Comparison of ENCODE assay signal across 13 cellular contexts in the genomic region with DNA sequence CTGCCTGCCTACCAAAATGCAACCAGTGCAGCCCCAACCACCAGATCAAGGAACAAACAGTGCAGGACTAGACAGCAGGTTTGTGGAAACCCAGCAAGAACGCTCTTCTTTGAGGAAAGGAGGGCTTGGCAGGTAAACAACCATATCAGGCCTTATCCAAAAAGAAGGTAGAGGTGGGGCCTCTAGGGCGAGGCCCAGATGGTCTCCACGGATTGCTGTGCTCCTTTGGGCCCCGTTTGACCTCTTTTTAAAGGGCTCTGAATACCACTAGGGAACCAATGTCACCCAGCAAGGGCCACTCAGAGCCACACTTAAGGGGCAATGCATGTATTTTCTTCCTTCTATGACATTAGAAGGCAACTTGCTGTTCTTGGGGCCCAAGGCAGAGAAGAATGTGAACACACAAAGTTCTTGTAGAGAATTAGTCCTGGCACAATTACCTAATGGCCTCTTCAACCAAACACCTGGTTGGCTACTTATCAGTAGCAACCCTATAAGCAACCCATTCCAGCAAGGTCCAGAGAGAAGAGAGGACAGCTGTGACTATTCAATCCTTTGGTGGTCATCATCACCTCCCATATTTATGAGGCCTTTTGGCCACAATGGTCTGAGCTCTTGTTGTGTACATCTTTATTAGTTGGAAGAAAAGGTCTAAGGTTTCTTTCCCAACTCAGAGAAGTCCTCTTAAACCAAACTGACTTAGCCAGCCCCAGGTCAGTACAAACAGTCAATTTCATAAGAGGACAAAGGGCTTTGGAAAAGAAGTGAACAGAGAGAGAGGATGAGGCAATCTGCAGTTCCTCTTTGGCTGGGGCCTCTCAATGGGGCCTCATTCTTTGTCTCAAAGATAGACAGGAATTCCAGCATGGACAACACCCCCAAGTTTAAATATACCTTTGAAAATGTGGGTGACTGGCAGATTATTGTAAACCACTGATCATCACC. TPM values are rescaled to one million over a fixed set of nuclear protein-coding genes. Genes with fewer than 3 reads are reported as not detected.
DNase-seq lines count a peak whose midpoint lies in the region; ATAC-seq and TF ChIP-seq lines count a peak whose summit lies in the region.
"Had no signal": no experiment of that assay in that cellular context is flagged by ENCODE, and none has a peak within 500 bp of the region (broad histone marks: within the 10 kb centered on the region; RNA-seq: fewer than 3 reads in every experiment).

No MANE protein-coding gene starts in this region.

- no peak overlapping the region for H2AFZ ChIP-seq in mesenchymal stem cell (ENCODE audit: low read depth, low read length)

- no peak overlapping the region for H3K14ac ChIP-seq in mesenchymal stem cell (ENCODE audit: low read length in 2 of 2)

- H4K91ac ChIP-seq in mesenchymal stem cell (ENCODE audit: low read length), result no peak overlapping the region

- H3K4me2 ChIP-seq in mesenchymal stem cell (ENCODE audit: low read length, poor library complexity, severe bottlenecking), result no peak overlapping the region

- no peak for TF ChIP-seq POLR2A in erythroblast (IDR thresholded peaks at IDR 0.05; ENCODE audit: low read length)

- peak; percentile 40 for DNase-seq in AG10803 (ENCODE audit: low read depth)
- DNase-seq in NOMO-1 treated with DMSO at 0.1 percent for 48 hours (lab: John Stamatoyannopoulos, UW; ENCODE audit: unreplicated experiment), result peak; percentile 94
- DNase-seq in erythroblast (lab: John Stamatoyannopoulos, UW), result peak; percentile 10 to 43
- peak; percentile 35 for DNase-seq in mesenchymal stem cell
- DNase-seq in DMS79 (lab: John Stamatoyannopoulos, UW), result no peak
- no peak for DNase-seq in activated T-helper 1 cell treated with anti-CD3 and anti-CD28 coated beads, Interleukin-12 subunit alpha, Interleukin-12 subunit beta, Interleukin-2, Interleukin-4 antibody, amounts not matched to agents 30 ng/mL and 10 ng/mL and 1 ng/mL, durations not matched to agents 14 hours and 24 hours and 36 hours (ENCODE audit: low spot score)
- no peak for DNase-seq in CD8-positive, alpha-beta T cell
- DNase-seq: endodermal cell, GOT3, NCI-H1092 treated with DMSO at 0.1 percent for 48 hours, tibial artery had no signal

- 64% methylated on average over 4 of the region's 4 CpGs for WGBS in mesenchymal stem cell

- H2BK15ac ChIP-seq in mesenchymal stem cell (ENCODE audit: low read depth, poor library complexity, severe bottlenecking), result no peak overlapping the region

- H3K79me1 ChIP-seq in mesenchymal stem cell (replicated peaks; ENCODE audit: low read length, poor library complexity, severe bottlenecking), result peaks cover 10% of the 10 kb centered on the region

- H3K36me3 ChIP-seq in mesenchymal stem cell (ENCODE audit: control insufficient read depth in 1 of 2, insufficient read depth in 2 of 2, low read depth in 1 of 2, low read length in 2 of 2), result peaks cover 0 to 15% of the 10 kb centered on the region in 2 experiments
- no peaks in the 10 kb centered on the region for H3K36me3 ChIP-seq in CD8-positive, alpha-beta T cell (ENCODE audit: insufficient read depth, low read length)
- H3K36me3 ChIP-seq: tibial artery had no signal

- H4K8ac ChIP-seq in mesenchymal stem cell (ENCODE audit: low read length), result no peak overlapping the region

- no peak for TF ChIP-seq CTCF in AG10803 (conservative IDR thresholded peaks at IDR 0.05; ENCODE audit: low read length)
- TF ChIP-seq CTCF in CD8-positive, alpha-beta T cell (IDR thresholded peaks at IDR 0.05), result no peak

- H3K4me3 Mint-ChIP-seq in activated T-helper 1 cell treated with anti-CD3 and anti-CD28 coated beads, Interleukin-12 subunit alpha, Interleukin-12 subunit beta, Interleukin-2, Interleukin-4 antibody, amounts not matched to agents 30 ng/mL and 10 ng/mL and 1 ng/mL, durations not matched to agents 14 hours and 24 hours and 36 hours, result no peak overlapping the region
- H3K4me3 Mint-ChIP-seq in CD8-positive, alpha-beta T cell, result no peak overlapping the region
- H3K4me3 Mint-ChIP-seq: endodermal cell had no signal

- H3K4me3 ChIP-seq in AG10803 (ENCODE audit: low read length) (no peak overlapping the region), mesenchymal stem cell (ENCODE audit: insufficient read depth in 1 of 2, low read depth in 1 of 2, low read length in 2 of 2) (no peak overlapping the region)
- H3K4me3 ChIP-seq in CD8-positive, alpha-beta T cell (ENCODE audit: low read depth, low read length), result no peak overlapping the region
- H3K4me3 ChIP-seq: skin epidermis, tibial artery had no signal

- no peak overlapping the region for H3K18ac ChIP-seq in mesenchymal stem cell (ENCODE audit: low read depth in 1 of 2, low read length in 2 of 2)

- H3K9me3 ChIP-seq in mesenchymal stem cell (ENCODE audit: control insufficient read depth, low read length), result no peaks in the 10 kb centered on the region
- H3K9me3 ChIP-seq in CD8-positive, alpha-beta T cell (ENCODE audit: low read length), result no peaks in the 10 kb centered on the region
- H3K9me3 ChIP-seq: tibial artery had no signal

- no peak overlapping the region for H2BK12ac ChIP-seq in mesenchymal stem cell (ENCODE audit: low read length in 2 of 2)

- H2BK120ac ChIP-seq in mesenchymal stem cell (ENCODE audit: low read depth, low read length), result no peak overlapping the region

- intact Hi-C loops in activated T-helper 1 cell treated with anti-CD3 and anti-CD28 coated beads, Interleukin-12 subunit alpha, Interleukin-12 subunit beta, Interleukin-2, Interleukin-4 antibody, amounts not matched to agents 30 ng/mL and 10 ng/mL and 1 ng/mL, durations not matched to agents 14 hours and 24 hours and 36 hours (cut with micrococcal nuclease), result no loop called here
- intact Hi-C loops in CD8-positive, alpha-beta T cell (cut with DNase I, micrococcal nuclease), result no loop called here

- H3K23ac ChIP-seq in mesenchymal stem cell (ENCODE audit: low read length in 2 of 2), result no peak overlapping the region

- H3K4me1 Mint-ChIP-seq in activated T-helper 1 cell treated with anti-CD3 and anti-CD28 coated beads, Interleukin-12 subunit alpha, Interleukin-12 subunit beta, Interleukin-2, Interleukin-4 antibody, amounts not matched to agents 30 ng/mL and 10 ng/mL and 1 ng/mL, durations not matched to agents 14 hours and 24 hours and 36 hours (ENCODE audit: low read depth), result no peaks in the 10 kb centered on the region
- peaks cover 2% of the 10 kb centered on the region for H3K4me1 Mint-ChIP-seq in CD8-positive, alpha-beta T cell (ENCODE audit: low read depth)

- H2AK5ac ChIP-seq in mesenchymal stem cell (ENCODE audit: low read length, severe bottlenecking), result peak overlapping the region; percentile 51

- POLR2A ChIA-PET in CD8-positive, alpha-beta T cell (lab: Charles Lee), result interaction anchor here (1.2 kb wide), 1 partner anchor 28 kb away, joined by 3 read pairs; no protein-coding TSS in a partner anchor

- peaks cover 23% of the 10 kb centered on the region for H3K4me1 ChIP-seq in mesenchymal stem cell (ENCODE audit: control insufficient read depth, insufficient read depth, low read depth, low read length)
- H3K4me1 ChIP-seq in CD8-positive, alpha-beta T cell (ENCODE audit: insufficient read depth, low read length), result no peaks in the 10 kb centered on the region

- H3K4ac ChIP-seq in mesenchymal stem cell (ENCODE audit: low read depth in 1 of 2, low read length in 2 of 2), result peak overlapping the region in 1 of 2 experiments; percentile 24

- CTCF ChIA-PET in CD8-positive, alpha-beta T cell (lab: Charles Lee), result no interaction called here

- no peak for ATAC-seq in GM21390 (IDR thresholded peaks at IDR 0.05; ENCODE audit: unreplicated experiment)
- ATAC-seq in CD8-positive, alpha-beta T cell, result no peak

- H3K27ac ChIP-seq in mesenchymal stem cell (ENCODE audit: low read length, poor library complexity, severe bottlenecking), result no peak overlapping the region
- H3K27ac ChIP-seq in CD8-positive, alpha-beta T cell (ENCODE audit: low read depth, low read length), result no peak overlapping the region
- H3K27ac ChIP-seq: skin epidermis, tibial artery had no signal

- H3K9ac ChIP-seq in mesenchymal stem cell (ENCODE audit: low read length), result no peak overlapping the region

- H3K36me3 Mint-ChIP-seq in activated T-helper 1 cell treated with anti-CD3 and anti-CD28 coated beads, Interleukin-12 subunit alpha, Interleukin-12 subunit beta, Interleukin-2, Interleukin-4 antibody, amounts not matched to agents 30 ng/mL and 10 ng/mL and 1 ng/mL, durations not matched to agents 14 hours and 24 hours and 36 hours (ENCODE audit: low read depth), result no peaks in the 10 kb centered on the region
- H3K36me3 Mint-ChIP-seq in CD8-positive, alpha-beta T cell, result no peaks in the 10 kb centered on the region

- H2BK5ac ChIP-seq in mesenchymal stem cell (ENCODE audit: low read depth, low read length, poor library complexity, severe bottlenecking), result no peak overlapping the region

- no peaks in the 10 kb centered on the region for H3K27me3 ChIP-seq in mesenchymal stem cell (ENCODE audit: control insufficient read depth in 1 of 2, insufficient read depth in 1 of 2, low read length in 2 of 2)
- no peaks in the 10 kb centered on the region for H3K27me3 ChIP-seq in CD8-positive, alpha-beta T cell (ENCODE audit: insufficient read depth, low read length)
- H3K27me3 ChIP-seq: tibial artery had no signal

- no peaks in the 10 kb centered on the region for H3K9me3 Mint-ChIP-seq in activated T-helper 1 cell treated with anti-CD3 and anti-CD28 coated beads, Interleukin-12 subunit alpha, Interleukin-12 subunit beta, Interleukin-2, Interleukin-4 antibody, amounts not matched to agents 30 ng/mL and 10 ng/mL and 1 ng/mL, durations not matched to agents 14 hours and 24 hours and 36 hours
- H3K9me3 Mint-ChIP-seq in CD8-positive, alpha-beta T cell, result no peaks in the 10 kb centered on the region
- H3K9me3 Mint-ChIP-seq: endodermal cell had no signal

- H3K27ac Mint-ChIP-seq in activated T-helper 1 cell treated with anti-CD3 and anti-CD28 coated beads, Interleukin-12 subunit alpha, Interleukin-12 subunit beta, Interleukin-2, Interleukin-4 antibody, amounts not matched to agents 30 ng/mL and 10 ng/mL and 1 ng/mL, durations not matched to agents 14 hours and 24 hours and 36 hours, result no peak overlapping the region
- no peak overlapping the region for H3K27ac Mint-ChIP-seq in CD8-positive, alpha-beta T cell
- H3K27ac Mint-ChIP-seq: endodermal cell had no signal

- peaks cover 21% of the 10 kb centered on the region for H3K27me3 Mint-ChIP-seq in activated T-helper 1 cell treated with anti-CD3 and anti-CD28 coated beads, Interleukin-12 subunit alpha, Interleukin-12 subunit beta, Interleukin-2, Interleukin-4 antibody, amounts not matched to agents 30 ng/mL and 10 ng/mL and 1 ng/mL, durations not matched to agents 14 hours and 24 hours and 36 hours (ENCODE audit: insufficient read depth)
- no peaks in the 10 kb centered on the region for H3K27me3 Mint-ChIP-seq in CD8-positive, alpha-beta T cell (ENCODE audit: low read depth)

RNA-seq across cellular contexts. Expression of gene FOXP1, which starts 36.0 kb away (rescaled TPM):
- 34.2 TPM for polyA plus RNA-seq in mesenchymal stem cell (2013, experiment 1 of 2)
- 34.5 TPM for polyA plus RNA-seq in mesenchymal stem cell (2013, experiment 2 of 2)
- 94.8 and 97.6 TPM in 2 replicates for total RNA-seq in activated T-helper 1 cell treated with anti-CD3 and anti-CD28 coated beads, Interleukin-12 subunit alpha, Interleukin-12 subunit beta, Interleukin-2, Interleukin-4 antibody, amounts not matched to agents 30 ng/mL and 10 ng/mL and 1 ng/mL, durations not matched to agents 14 hours and 24 hours and 36 hours
- total RNA-seq in CD8-positive, alpha-beta T cell, result 100 to 1,000 TPM; 411 to 413 TPM

Comparison
In these comparisons a context has a peak if more than half of its experiments do, and no peak if none do; other contexts are left out.
1. DNase-seq: peak in AG10803 (single experiment), NOMO-1 treated with DMSO at 0.1 percent for 48 hours (single experiment), erythroblast (2 of 2) and mesenchymal stem cell (single experiment); none in DMS79 (single experiment), activated T-helper 1 cell treated with anti-CD3 and anti-CD28 coated beads, Interleukin-12 subunit alpha, Interleukin-12 subunit beta, Interleukin-2, Interleukin-4 antibody, amounts not matched to agents 30 ng/mL and 10 ng/mL and 1 ng/mL, durations not matched to agents 14 hours and 24 hours and 36 hours (single experiment) and CD8-positive, alpha-beta T cell (0 of 7).